In genomic region chrX:17944833-17945497, GRCh38 we compare ENCODE assay signal across 8 cellular contexts.
DNase-seq lines count a peak whose midpoint lies in the region; ATAC-seq and TF ChIP-seq lines count a peak whose summit lies in the region.

No MANE protein-coding gene starts in this region.

- no peak for DNase-seq in RWPE1 (ENCODE audit: low spot score)
- DNase-seq in iris pigment epithelial cell (ENCODE audit: low read depth) = peak; percentile 0
- no peak for DNase-seq in NCI-H1048 (lab: John Stamatoyannopoulos, UW)
- no peak for DNase-seq in cortex of kidney (lab: John Stamatoyannopoulos, UW)
- DNase-seq in T-helper 1 cell = no peak

- TF ChIP-seq CTCF in C4-2B (conservative IDR thresholded peaks at IDR 0.05) (peak; percentile 77), RWPE1 (conservative IDR thresholded peaks at IDR 0.05; ENCODE audit: low read depth) (0 out of 2 replicates have a peak, but pooled peaks have one; percentile 7)

- ATAC-seq in GM18867 (IDR thresholded peaks at IDR 0.05; ENCODE audit: unreplicated experiment) = peak; percentile 59
- ATAC-seq in GM18858 (IDR thresholded peaks at IDR 0.05; ENCODE audit: unreplicated experiment) = no peak

- POLR2A ChIA-PET in RWPE1 (lab: Yijun Ruan, JAX; ENCODE audit: low non-redundant PET) = no interaction called here

- H3K27ac ChIP-seq in C4-2B (no peak overlapping the region), RWPE1 (no peak overlapping the region)

- CTCF ChIA-PET in RWPE1 (lab: Yijun Ruan, JAX) = interaction anchor here (0.7 to 1.1 kb wide), 6 partner anchors 10 to 1106 kb away, joined by 3 to 5 read pairs (median 4); no protein-coding TSS in a partner anchor
